ENCODE assay signal across 28 cellular contexts in the genomic region with DNA sequence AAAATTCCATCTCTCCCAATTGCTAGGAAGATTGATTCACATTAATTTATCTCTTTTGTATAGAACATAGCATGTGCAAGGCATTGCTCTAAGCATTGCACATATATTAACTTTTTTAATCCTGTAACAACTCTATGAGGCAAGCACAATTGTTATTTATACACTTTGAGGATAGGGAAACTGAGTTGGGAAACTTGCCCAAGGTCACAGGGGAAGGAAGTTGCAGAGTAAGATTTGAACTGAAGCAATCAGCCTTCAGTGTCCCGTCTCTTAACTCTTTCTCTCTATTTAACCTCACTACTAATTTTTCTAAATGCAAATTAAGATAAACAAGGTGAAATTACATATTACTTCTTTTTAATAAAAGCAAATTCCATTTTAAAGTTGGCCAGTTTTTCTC. TPM values are rescaled to one million over a fixed set of nuclear protein-coding genes. Genes with fewer than 3 reads are reported as not detected.
"Had no signal": no experiment of that assay in that cellular context is flagged by ENCODE, and none has a peak within 500 bp of the region (broad histone marks: within the 10 kb centered on the region; RNA-seq: fewer than 3 reads in every experiment).

No MANE protein-coding gene starts in this region.

- H3K9me3 Mint-ChIP-seq: activated naive CD4-positive, alpha-beta T cell treated with anti-CD3 and anti-CD28 coated beads, Interleukin-2, amount 50 U/mL, for 72 hours; activated T-cell treated with anti-CD3 and anti-CD28 coated beads, Interleukin-2, amount 50 U/mL, for 24 hours; activated T-helper 17 cell treated with anti-CD3 and anti-CD28 coated beads, Interleukin-2, amount 50 U/mL, for 72 hours; brain; dendritic cell treated with granulocyte-macrophage colony-stimulating factor and Interleukin-4, amounts not matched to agents 40 ng/mL and 50 ng/mL, for 4 days; naive thymus-derived CD4-positive, alpha-beta T cell; neural crest cell; T-helper 2 cell treated with Interferon-gamma antibody and Interleukin-4, amounts not matched to agents 5 μg/mL and 100 μg/mL, for 36 hours had no signal

- H3K9me3 ChIP-seq: sigmoid colon, testis had no signal

- H3K27ac ChIP-seq: sigmoid colon, testis had no signal

- H3K4me1 Mint-ChIP-seq: activated T-helper 17 cell treated with anti-CD3 and anti-CD28 coated beads, Interleukin-2, amount 50 U/mL, for 72 hours; brain; naive thymus-derived CD4-positive, alpha-beta T cell; neural crest cell had no signal

- H3K4me1 ChIP-seq: sigmoid colon, testis had no signal

- H3K27ac Mint-ChIP-seq: activated naive CD4-positive, alpha-beta T cell treated with anti-CD3 and anti-CD28 coated beads, Interleukin-2, amount 50 U/mL, for 72 hours; activated T-cell treated with anti-CD3 and anti-CD28 coated beads, Interleukin-2, amount 50 U/mL, for 24 hours; activated T-helper 17 cell treated with anti-CD3 and anti-CD28 coated beads, Interleukin-2, amount 50 U/mL, for 72 hours; brain; dendritic cell treated with granulocyte-macrophage colony-stimulating factor and Interleukin-4, amounts not matched to agents 40 ng/mL and 50 ng/mL, for 4 days; naive thymus-derived CD4-positive, alpha-beta T cell; T-helper 2 cell treated with Interferon-gamma antibody and Interleukin-4, amounts not matched to agents 5 μg/mL and 100 μg/mL, for 36 hours had no signal

- ATAC-seq: activated naive CD4-positive, alpha-beta T cell treated with anti-CD3 and anti-CD28 coated beads, Interleukin-2, amount 50 U/mL, for 72 hours; activated T-helper 17 cell treated with anti-CD3 and anti-CD28 coated beads, Interleukin-2, amount 50 U/mL, for 72 hours; left colon had no signal

- H3K27me3 ChIP-seq: sigmoid colon, testis had no signal

- DNase-seq: activated CD4-positive, alpha-beta T cell treated with anti-CD3 and anti-CD28 coated beads for 1 hour; activated T-cell treated with anti-CD3 and anti-CD28 coated beads, Interleukin-2, amount 50 U/mL, for 24 hours; aorta; caudate nucleus; effector CD4-positive, alpha-beta T cell; erythroblast; foreskin fibroblast; left colon; naive thymus-derived CD4-positive, alpha-beta T cell; retina; sigmoid colon; stimulated activated CD4-positive, alpha-beta T cell treated with anti-CD3 and anti-CD28 coated beads, Interleukin-2, amount 100 ng/mL, for 48 hours; stimulated activated CD8-positive, alpha-beta memory T cell treated with anti-CD3 and anti-CD28 coated beads, Interleukin-4, amount 100 ng/mL, for 48 hours; stimulated activated naive CD4-positive, alpha-beta T cell; testis; trophoblast cell had no signal

- H3K4me3 Mint-ChIP-seq: activated T-cell treated with anti-CD3 and anti-CD28 coated beads, Interleukin-2, amount 50 U/mL, for 24 hours; activated T-helper 17 cell treated with anti-CD3 and anti-CD28 coated beads, Interleukin-2, amount 50 U/mL, for 72 hours; brain; dendritic cell treated with granulocyte-macrophage colony-stimulating factor and Interleukin-4, amounts not matched to agents 40 ng/mL and 50 ng/mL, for 4 days; naive thymus-derived CD4-positive, alpha-beta T cell; neural crest cell; T-helper 2 cell treated with Interferon-gamma antibody and Interleukin-4, amounts not matched to agents 5 μg/mL and 100 μg/mL, for 36 hours had no signal

- H3K36me3 ChIP-seq: sigmoid colon had no signal

- H3K4me3 ChIP-seq: lung, sigmoid colon, smooth muscle cell, testis had no signal

- H3K36me3 Mint-ChIP-seq: activated naive CD4-positive, alpha-beta T cell treated with anti-CD3 and anti-CD28 coated beads, Interleukin-2, amount 50 U/mL, for 72 hours; brain; naive thymus-derived CD4-positive, alpha-beta T cell had no signal

RNA-seq across cellular contexts. Expression of gene OR56B4, which starts 22.1 kb away (rescaled TPM):
- total RNA-seq: activated naive CD4-positive, alpha-beta T cell treated with anti-CD3 and anti-CD28 coated beads, Interleukin-2, amount 50 U/mL, for 72 hours; activated T-helper 17 cell treated with anti-CD3 and anti-CD28 coated beads, Interleukin-2, amount 50 U/mL, for 72 hours; aorta; fibroblast of lung; glomerular endothelial cell; left colon; lung; naive thymus-derived CD4-positive, alpha-beta T cell; neural crest cell; omental fat pad; posterior vena cava; sigmoid colon; smooth muscle cell; testis had no signal

RNA-seq across cellular contexts. Expression of gene OR52B2, which starts 40.5 kb away (rescaled TPM):
- total RNA-seq: activated naive CD4-positive, alpha-beta T cell treated with anti-CD3 and anti-CD28 coated beads, Interleukin-2, amount 50 U/mL, for 72 hours; activated T-helper 17 cell treated with anti-CD3 and anti-CD28 coated beads, Interleukin-2, amount 50 U/mL, for 72 hours; aorta; fibroblast of lung; glomerular endothelial cell; left colon; lung; naive thymus-derived CD4-positive, alpha-beta T cell; neural crest cell; omental fat pad; posterior vena cava; sigmoid colon; smooth muscle cell had no signal
